Comparison of ENCODE assay signal across 8 cellular contexts in the genomic region with DNA sequence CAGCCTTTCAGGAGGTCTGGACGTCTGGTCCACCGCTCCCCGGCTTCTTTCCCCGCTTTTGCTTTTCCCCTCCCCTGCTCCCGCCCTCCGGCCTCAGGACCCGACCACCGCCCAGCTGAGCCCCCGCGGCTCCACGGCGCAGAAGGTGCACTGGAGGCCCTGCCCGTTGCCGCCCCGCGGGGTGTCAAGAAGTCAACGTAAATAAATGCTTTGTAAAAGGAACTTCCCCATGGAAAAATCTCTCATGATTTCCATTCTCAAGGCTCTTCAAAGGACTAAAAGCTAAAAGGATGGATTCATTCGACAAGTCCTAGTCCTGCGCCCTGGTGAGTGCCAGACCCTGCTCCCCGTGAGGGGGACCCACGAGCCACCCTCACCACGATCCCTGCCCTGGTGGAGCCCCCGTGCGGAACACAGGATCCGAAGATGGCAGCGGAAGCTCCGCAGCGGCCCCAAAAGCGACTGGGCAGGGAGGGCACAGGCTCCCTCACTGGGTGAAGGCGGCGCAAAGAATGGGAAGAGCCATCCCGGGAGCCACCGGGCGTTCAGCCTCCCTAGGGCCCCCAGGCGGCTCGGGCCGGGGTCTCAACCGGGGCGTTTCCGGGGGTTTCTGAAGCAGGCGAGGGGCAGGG. TPM values are rescaled to one million over a fixed set of nuclear protein-coding genes. Genes with fewer than 3 reads are reported as not detected.
DNase-seq lines count a peak whose midpoint lies in the region; ATAC-seq, FAIRE-seq and TF ChIP-seq lines count a peak whose summit lies in the region.
"Not testable (repeated sequence)": the region's sequence is repeated elsewhere in the genome, so short reads cannot be mapped to it uniquely, and the experiment has no call there.
"Had no signal": no experiment of that assay in that cellular context is flagged by ENCODE, and none has a peak within 500 bp of the region (broad histone marks: within the 10 kb centered on the region; RNA-seq: fewer than 3 reads in every experiment).

No MANE protein-coding gene starts in this region.

- TF ChIP-seq CTCF in GM12875 (IDR thresholded peaks at IDR 0.05; ENCODE audit: borderline replicate concordance, insufficient read depth, low read depth, low read length); mucosa of descending colon (IDR thresholded peaks at IDR 0.05): not testable (repeated sequence)

- FAIRE-seq in small intestine (lab: Jason Lieb, UNC) = not testable (repeated sequence)

- not testable (repeated sequence) for H3K9me3 ChIP-seq in SJSA1 (replicated peaks); mucosa of descending colon; small intestine (ENCODE audit: control insufficient read depth, low read depth)

- not testable (repeated sequence) for ATAC-seq in Right ventricle myocardium superior (ENCODE audit: poor library complexity); mucosa of descending colon

- DNase-seq in SJSA1 (ENCODE audit: low read depth in 1 of 2, low spot score in 2 of 2) (peak; percentile 43 to 52), activated T-cell treated with anti-CD3 and anti-CD28 coated beads for 48 hours (ENCODE audit: low read depth) (peak; percentile 18), Right ventricle myocardium superior (peak; percentile 29), mucosa of descending colon (peak; percentile 16 to 33 (median 29))
- DNase-seq in central memory CD4-positive, alpha-beta T cell = peak; percentile 42
- not testable (repeated sequence) for DNase-seq in small intestine

- WGBS in small intestine, 3 donors = 1 to 3% (median 1%) methylated on average over 16 to 32 of the region's 41 CpGs

- H3K4me3 ChIP-seq in GM12875 (ENCODE audit: low read depth, low read length) = peak overlapping the region; percentile 55
- peak overlapping the region; percentile 39 for H3K4me3 ChIP-seq in SJSA1
- H3K4me3 ChIP-seq in mucosa of descending colon = not testable (repeated sequence)
- peak overlapping the region; percentile 23 for H3K4me3 ChIP-seq in small intestine (ENCODE audit: low read depth in 1 of 2, low read length in 2 of 2)

- not testable (repeated sequence) for H3K27me3 ChIP-seq in SJSA1 (replicated peaks); small intestine (ENCODE audit: control insufficient read depth in 2 of 2, insufficient read depth in 2 of 2, low read length in 2 of 2)

- not testable (repeated sequence) for H3K36me3 ChIP-seq in SJSA1; mucosa of descending colon (ENCODE audit: low read depth); small intestine (ENCODE audit: control insufficient read depth in 2 of 2, insufficient read depth in 2 of 2, low read length in 2 of 2)

- not testable (repeated sequence) for H3K27ac ChIP-seq in SJSA1; small intestine (ENCODE audit: low read depth in 1 of 2, low read length in 1 of 2)

- intact Hi-C loops in Right ventricle myocardium superior (cut with DNase I); mucosa of descending colon (cut with DNase I, micrococcal nuclease): not testable (repeated sequence)

- not testable (repeated sequence) for H3K4me1 ChIP-seq in SJSA1 (replicated peaks); mucosa of descending colon (ENCODE audit: low read depth); small intestine (ENCODE audit: control insufficient read depth in 2 of 2, insufficient read depth in 1 of 2, low read depth in 1 of 2, low read length in 1 of 2)

RNA-seq across cellular contexts. Expression of gene PPIAL4D, which starts 45.1 kb away (rescaled TPM):
- total RNA-seq in SJSA1 (2014; rRNA removed; shearing (Covaris generic)) = not detected in 2 replicates
- total RNA-seq in Right ventricle myocardium superior = not detected
- not detected for total RNA-seq in mucosa of descending colon
- polyA plus RNA-seq in small intestine = not detected
- polyA plus RNA-seq: esophagus had no signal
